ENCODE assay signal across 17 cellular contexts in the genomic region with DNA sequence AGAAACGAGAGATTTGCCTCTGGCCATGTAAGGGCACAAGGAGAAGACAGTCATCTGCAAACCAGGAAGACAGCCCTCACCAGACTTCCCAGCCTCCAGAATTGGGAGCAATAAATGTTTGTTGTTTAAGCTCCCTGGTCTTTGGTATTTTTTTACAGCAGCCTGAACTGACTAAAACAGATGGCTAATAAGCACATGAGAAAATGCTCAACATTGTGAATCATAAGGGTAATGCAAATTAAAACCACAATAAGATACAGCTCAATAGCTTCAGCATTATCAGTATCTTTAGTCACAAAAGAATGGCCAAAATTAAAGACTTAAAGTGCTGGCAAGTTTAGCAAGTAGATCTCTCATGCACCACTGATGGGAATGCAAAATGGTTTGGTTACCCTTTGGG. TPM values are rescaled to one million over a fixed set of nuclear protein-coding genes. Genes with fewer than 3 reads are reported as not detected.
A peak's percentile ranks its signal among the peaks of the same experiment; 100 is the strongest.
DNase-seq lines count a peak whose midpoint lies in the region; ATAC-seq and TF ChIP-seq lines count a peak whose summit lies in the region.
"Had no signal": no experiment of that assay in that cellular context is flagged by ENCODE, and none has a peak within 500 bp of the region (broad histone marks: within the 10 kb centered on the region; RNA-seq: fewer than 3 reads in every experiment).

No MANE protein-coding gene starts in this region.

- peak; percentile 40 for ATAC-seq in activated CD4-positive, alpha-beta T cell treated with anti-CD3 and anti-CD28 coated beads for 36 hours
- ATAC-seq in T-helper 17 cell, result no peak
- ATAC-seq in stimulated activated effector memory CD8-positive, alpha-beta T cell treated with anti-CD3 and anti-CD28 coated beads, Interleukin-12 subunit alpha, Interleukin-12 subunit beta, amount 100 ng/mL, for 72 hours, result no peak
- ATAC-seq in activated CD8-positive, alpha-beta T cell treated with anti-CD3 and anti-CD28 coated beads for 36 hours, result no peak
- ATAC-seq: activated CD8-positive, alpha-beta T cell treated with anti-CD3 and anti-CD28 coated beads, Interleukin-2, amount 10 ng/mL, durations not matched to agents 7 days and 5 days; left ventricle myocardium superior; naive thymus-derived CD4-positive, alpha-beta T cell had no signal

- no peaks in the 10 kb centered on the region for H3K9me3 ChIP-seq in T-helper 17 cell (ENCODE audit: control insufficient read depth, low read length, poor library complexity, severe bottlenecking)

- peaks cover 43% of the 10 kb centered on the region for H3K4me1 Mint-ChIP-seq in activated CD4-positive, alpha-beta T cell treated with anti-CD3 and anti-CD28 coated beads for 36 hours
- H3K4me1 Mint-ChIP-seq in activated CD4-positive, alpha-beta T cell treated with anti-CD3 and anti-CD28 coated beads, Interleukin-2, amount 10 ng/mL, durations not matched to agents 24 days and 14 days, result peaks cover 20% of the 10 kb centered on the region
- peaks cover 28% of the 10 kb centered on the region for H3K4me1 Mint-ChIP-seq in T-helper 17 cell
- peaks cover 41% of the 10 kb centered on the region for H3K4me1 Mint-ChIP-seq in stimulated activated effector memory CD8-positive, alpha-beta T cell treated with anti-CD3 and anti-CD28 coated beads, Interleukin-12 subunit alpha, Interleukin-12 subunit beta, amount 100 ng/mL, for 72 hours
- peaks cover 63% of the 10 kb centered on the region for H3K4me1 Mint-ChIP-seq in activated CD8-positive, alpha-beta T cell treated with anti-CD3 and anti-CD28 coated beads for 36 hours (ENCODE audit: low read depth)

- H3K4me3 ChIP-seq in fibroblast of the aortic adventitia (ENCODE audit: low read depth, low read length), result no peak overlapping the region
- H3K4me3 ChIP-seq: skin epidermis had no signal

- H3K36me3 Mint-ChIP-seq in activated CD4-positive, alpha-beta T cell treated with anti-CD3 and anti-CD28 coated beads for 36 hours (ENCODE audit: low read depth), result peaks cover 37% of the 10 kb centered on the region
- peaks cover 24% of the 10 kb centered on the region for H3K36me3 Mint-ChIP-seq in activated CD4-positive, alpha-beta T cell treated with anti-CD3 and anti-CD28 coated beads, Interleukin-2, amount 10 ng/mL, durations not matched to agents 24 days and 14 days (ENCODE audit: low read depth)
- H3K36me3 Mint-ChIP-seq in T-helper 17 cell (ENCODE audit: low read depth), result peaks cover 8% of the 10 kb centered on the region
- peaks cover 58% of the 10 kb centered on the region for H3K36me3 Mint-ChIP-seq in stimulated activated effector memory CD8-positive, alpha-beta T cell treated with anti-CD3 and anti-CD28 coated beads, Interleukin-12 subunit alpha, Interleukin-12 subunit beta, amount 100 ng/mL, for 72 hours
- peaks cover 38% of the 10 kb centered on the region for H3K36me3 Mint-ChIP-seq in activated CD8-positive, alpha-beta T cell treated with anti-CD3 and anti-CD28 coated beads for 36 hours (ENCODE audit: low read depth)

- no peak for DNase-seq in activated CD4-positive, alpha-beta T cell treated with anti-CD3 and anti-CD28 coated beads for 36 hours
- no peak for DNase-seq in activated CD4-positive, alpha-beta T cell treated with anti-CD3 and anti-CD28 coated beads, Interleukin-2, amount 10 ng/mL, durations not matched to agents 24 days and 14 days
- no peak for DNase-seq in T-helper 17 cell
- DNase-seq in fibroblast of the aortic adventitia (ENCODE audit: low read depth), result peak; percentile 59
- no peak for DNase-seq in stimulated activated effector memory CD8-positive, alpha-beta T cell treated with anti-CD3 and anti-CD28 coated beads, Interleukin-12 subunit alpha, Interleukin-12 subunit beta, amount 100 ng/mL, for 72 hours (ENCODE audit: low spot score in 2 of 2)
- no peak for DNase-seq in NCI-H82 treated with DMSO at 0.1 percent for 48 hours (lab: John Stamatoyannopoulos, UW; ENCODE audit: unreplicated experiment)
- DNase-seq in activated CD8-positive, alpha-beta T cell treated with anti-CD3 and anti-CD28 coated beads for 36 hours, result no peak
- no peak for DNase-seq in dermis blood vessel endothelial cell
- DNase-seq: 8988T; activated CD8-positive, alpha-beta T cell treated with anti-CD3 and anti-CD28 coated beads, Interleukin-2, amount 10 ng/mL, durations not matched to agents 7 days and 5 days; amygdala; DMS79; left ventricle myocardium superior; naive thymus-derived CD4-positive, alpha-beta T cell; NCI-H345 had no signal

- no peak for TF ChIP-seq CTCF in fibroblast of the aortic adventitia (IDR thresholded peaks at IDR 0.05; ENCODE audit: insufficient read depth, low read length)
- no peak for TF ChIP-seq CTCF in activated CD8-positive, alpha-beta T cell treated with anti-CD3 and anti-CD28 coated beads for 36 hours (IDR thresholded peaks at IDR 0.05)

- no peaks in the 10 kb centered on the region for H3K27me3 Mint-ChIP-seq in activated CD4-positive, alpha-beta T cell treated with anti-CD3 and anti-CD28 coated beads for 36 hours
- H3K27me3 Mint-ChIP-seq in activated CD4-positive, alpha-beta T cell treated with anti-CD3 and anti-CD28 coated beads, Interleukin-2, amount 10 ng/mL, durations not matched to agents 24 days and 14 days, result no peaks in the 10 kb centered on the region
- no peaks in the 10 kb centered on the region for H3K27me3 Mint-ChIP-seq in T-helper 17 cell
- no peaks in the 10 kb centered on the region for H3K27me3 Mint-ChIP-seq in activated CD8-positive, alpha-beta T cell treated with anti-CD3 and anti-CD28 coated beads for 36 hours
- H3K27me3 Mint-ChIP-seq: naive thymus-derived CD4-positive, alpha-beta T cell had no signal

- POLR2A ChIA-PET in activated CD4-positive, alpha-beta T cell treated with anti-CD3 and anti-CD28 coated beads for 36 hours (lab: Charles Lee), result interaction anchor here (0.6 kb wide), 1 partner anchor 212 kb away, joined by 3 read pairs; no protein-coding TSS in a partner anchor
- POLR2A ChIA-PET in activated CD8-positive, alpha-beta T cell treated with anti-CD3 and anti-CD28 coated beads for 36 hours (lab: Charles Lee), result interaction anchor here (1.0 kb wide), 1 partner anchor 25 kb away, joined by 3 read pairs; no protein-coding TSS in a partner anchor

- no peak overlapping the region for H3K4me3 Mint-ChIP-seq in activated CD4-positive, alpha-beta T cell treated with anti-CD3 and anti-CD28 coated beads for 36 hours
- no peak overlapping the region for H3K4me3 Mint-ChIP-seq in activated CD4-positive, alpha-beta T cell treated with anti-CD3 and anti-CD28 coated beads, Interleukin-2, amount 10 ng/mL, durations not matched to agents 24 days and 14 days
- no peak overlapping the region for H3K4me3 Mint-ChIP-seq in T-helper 17 cell
- H3K4me3 Mint-ChIP-seq in stimulated activated effector memory CD8-positive, alpha-beta T cell treated with anti-CD3 and anti-CD28 coated beads, Interleukin-12 subunit alpha, Interleukin-12 subunit beta, amount 100 ng/mL, for 72 hours, result no peak overlapping the region
- H3K4me3 Mint-ChIP-seq in activated CD8-positive, alpha-beta T cell treated with anti-CD3 and anti-CD28 coated beads for 36 hours, result no peak overlapping the region
- H3K4me3 Mint-ChIP-seq: activated CD8-positive, alpha-beta T cell treated with anti-CD3 and anti-CD28 coated beads, Interleukin-2, amount 10 ng/mL, durations not matched to agents 7 days and 5 days; activated T-helper 1 cell treated with anti-CD3 and anti-CD28 coated beads, Interleukin-12 subunit alpha, Interleukin-12 subunit beta, Interleukin-2, Interleukin-4 antibody, amounts not matched to agents 30 ng/mL and 10 ng/mL and 1 ng/mL, durations not matched to agents 14 hours and 24 hours and 36 hours; naive thymus-derived CD4-positive, alpha-beta T cell had no signal

- H3K9me3 Mint-ChIP-seq in activated CD4-positive, alpha-beta T cell treated with anti-CD3 and anti-CD28 coated beads for 36 hours (ENCODE audit: low read depth), result no peaks in the 10 kb centered on the region
- H3K9me3 Mint-ChIP-seq in activated CD4-positive, alpha-beta T cell treated with anti-CD3 and anti-CD28 coated beads, Interleukin-2, amount 10 ng/mL, durations not matched to agents 24 days and 14 days, result no peaks in the 10 kb centered on the region
- H3K9me3 Mint-ChIP-seq in stimulated activated effector memory CD8-positive, alpha-beta T cell treated with anti-CD3 and anti-CD28 coated beads, Interleukin-12 subunit alpha, Interleukin-12 subunit beta, amount 100 ng/mL, for 72 hours, result no peaks in the 10 kb centered on the region
- no peaks in the 10 kb centered on the region for H3K9me3 Mint-ChIP-seq in activated CD8-positive, alpha-beta T cell treated with anti-CD3 and anti-CD28 coated beads for 36 hours
- H3K9me3 Mint-ChIP-seq: activated T-helper 1 cell treated with anti-CD3 and anti-CD28 coated beads, Interleukin-12 subunit alpha, Interleukin-12 subunit beta, Interleukin-2, Interleukin-4 antibody, amounts not matched to agents 30 ng/mL and 10 ng/mL and 1 ng/mL, durations not matched to agents 14 hours and 24 hours and 36 hours; naive thymus-derived CD4-positive, alpha-beta T cell had no signal

- CTCF ChIA-PET in activated CD4-positive, alpha-beta T cell treated with anti-CD3 and anti-CD28 coated beads for 36 hours (lab: Charles Lee), result interaction anchor here (0.5 to 1.4 kb wide), 6 partner anchors 9 to 457 kb away, joined by 3 to 4 read pairs (median 3); a partner anchor contains a TSS
- CTCF ChIA-PET in activated CD8-positive, alpha-beta T cell treated with anti-CD3 and anti-CD28 coated beads for 36 hours (lab: Charles Lee), result interaction anchor here (1.1 to 1.7 kb wide), 2 partner anchors 11 to 47 kb away, joined by 3 to 13 read pairs; a partner anchor contains a TSS

- intact Hi-C loops in activated CD4-positive, alpha-beta T cell treated with anti-CD3 and anti-CD28 coated beads for 36 hours (cut with DNase I, micrococcal nuclease), result no loop called here
- intact Hi-C loops in activated CD4-positive, alpha-beta T cell treated with anti-CD3 and anti-CD28 coated beads, Interleukin-2, amount 10 ng/mL, durations not matched to agents 24 days and 14 days (cut with micrococcal nuclease), result no loop called here
- intact Hi-C loops in activated CD8-positive, alpha-beta T cell treated with anti-CD3 and anti-CD28 coated beads for 36 hours (cut with micrococcal nuclease), result loop anchor here (5.0 kb wide), 1 partner anchor 278 kb away; no protein-coding TSS in a partner anchor

- H3K27ac Mint-ChIP-seq in activated CD4-positive, alpha-beta T cell treated with anti-CD3 and anti-CD28 coated beads for 36 hours, result no peak overlapping the region
- H3K27ac Mint-ChIP-seq in activated CD4-positive, alpha-beta T cell treated with anti-CD3 and anti-CD28 coated beads, Interleukin-2, amount 10 ng/mL, durations not matched to agents 24 days and 14 days, result no peak overlapping the region
- H3K27ac Mint-ChIP-seq in T-helper 17 cell, result peak overlapping the region; percentile 11
- peak overlapping the region; percentile 62 for H3K27ac Mint-ChIP-seq in stimulated activated effector memory CD8-positive, alpha-beta T cell treated with anti-CD3 and anti-CD28 coated beads, Interleukin-12 subunit alpha, Interleukin-12 subunit beta, amount 100 ng/mL, for 72 hours
- H3K27ac Mint-ChIP-seq in activated CD8-positive, alpha-beta T cell treated with anti-CD3 and anti-CD28 coated beads for 36 hours, result no peak overlapping the region
- H3K27ac Mint-ChIP-seq: activated CD8-positive, alpha-beta T cell treated with anti-CD3 and anti-CD28 coated beads, Interleukin-2, amount 10 ng/mL, durations not matched to agents 7 days and 5 days; activated T-helper 1 cell treated with anti-CD3 and anti-CD28 coated beads, Interleukin-12 subunit alpha, Interleukin-12 subunit beta, Interleukin-2, Interleukin-4 antibody, amounts not matched to agents 30 ng/mL and 10 ng/mL and 1 ng/mL, durations not matched to agents 14 hours and 24 hours and 36 hours had no signal

RNA-seq across cellular contexts. Expression of a gene that starts 11.7 kb away (rescaled TPM):
- total RNA-seq in activated CD4-positive, alpha-beta T cell treated with anti-CD3 and anti-CD28 coated beads for 36 hours, result 100 to 1,000 TPM; 103 to 121 TPM
- total RNA-seq in activated CD4-positive, alpha-beta T cell treated with anti-CD3 and anti-CD28 coated beads, Interleukin-2, amount 10 ng/mL, durations not matched to agents 24 days and 14 days, result 143 and 148 TPM in 2 replicates
- total RNA-seq in T-helper 17 cell, result 100 to 1,000 TPM; 124 TPM
- 64.2 and 96.3 TPM in 2 replicates for total RNA-seq in fibroblast of the aortic adventitia (ENCODE audit: low replicate concordance)
- total RNA-seq in activated CD8-positive, alpha-beta T cell treated with anti-CD3 and anti-CD28 coated beads for 36 hours, result 100 to 1,000 TPM; 113 to 115 TPM
- total RNA-seq in dermis blood vessel endothelial cell, result 74.1 and 85.3 TPM in 2 replicates

RNA-seq across cellular contexts. Expression of a gene that starts 28.0 kb away (rescaled TPM):
- 10 to 100 TPM; 83.4 to 84.9 TPM for total RNA-seq in activated CD4-positive, alpha-beta T cell treated with anti-CD3 and anti-CD28 coated beads for 36 hours
- 90.3 and 90.6 TPM in 2 replicates for total RNA-seq in activated CD4-positive, alpha-beta T cell treated with anti-CD3 and anti-CD28 coated beads, Interleukin-2, amount 10 ng/mL, durations not matched to agents 24 days and 14 days
- total RNA-seq in T-helper 17 cell (10 to 100 TPM; 62.1 to 73.4 TPM), fibroblast of the aortic adventitia (ENCODE audit: low replicate concordance) (43.2 and 130 TPM in 2 replicates), dermis blood vessel endothelial cell (75.2 and 107 TPM in 2 replicates)
- 10 to 100 TPM; 69.8 to 72.9 TPM for total RNA-seq in activated CD8-positive, alpha-beta T cell treated with anti-CD3 and anti-CD28 coated beads for 36 hours

Comparison
In these comparisons a context has a peak if more than half of its experiments do, and no peak if none do; other contexts are left out.
1. H3K27ac Mint-ChIP-seq: peak in T-helper 17 cell (single experiment) and stimulated activated effector memory CD8-positive, alpha-beta T cell treated with anti-CD3 and anti-CD28 coated beads, Interleukin-12 subunit alpha, Interleukin-12 subunit beta, amount 100 ng/mL, for 72 hours (single experiment); none in activated CD4-positive, alpha-beta T cell treated with anti-CD3 and anti-CD28 coated beads for 36 hours (single experiment), activated CD4-positive, alpha-beta T cell treated with anti-CD3 and anti-CD28 coated beads, Interleukin-2, amount 10 ng/mL, durations not matched to agents 24 days and 14 days (single experiment) and activated CD8-positive, alpha-beta T cell treated with anti-CD3 and anti-CD28 coated beads for 36 hours (single experiment).